Comparison of ENCODE assay signal across 1 cellular context in genomic region chr7:147477526-147477925, GRCh38.
TF ChIP-seq lines count a peak whose summit lies in the region.

No MANE protein-coding gene starts in this region.

TF ChIP-seq in SK-N-SH treated with all-trans-retinoic acid at 6 μM for 48 hours, 23 proteins besides CTCF, POLR2A, EP300 and RAD21 (continued from another document):
- no peak for TF ChIP-seq TSHZ2 (CRISPR knock-in tag; IDR thresholded peaks at IDR 0.05)
- no peak for TF ChIP-seq ZFP3 (CRISPR knock-in tag; IDR thresholded peaks at IDR 0.05)
- TF ChIP-seq ZNF70 (CRISPR knock-in tag; IDR thresholded peaks at IDR 0.05), result no peak
